In the genomic region with DNA sequence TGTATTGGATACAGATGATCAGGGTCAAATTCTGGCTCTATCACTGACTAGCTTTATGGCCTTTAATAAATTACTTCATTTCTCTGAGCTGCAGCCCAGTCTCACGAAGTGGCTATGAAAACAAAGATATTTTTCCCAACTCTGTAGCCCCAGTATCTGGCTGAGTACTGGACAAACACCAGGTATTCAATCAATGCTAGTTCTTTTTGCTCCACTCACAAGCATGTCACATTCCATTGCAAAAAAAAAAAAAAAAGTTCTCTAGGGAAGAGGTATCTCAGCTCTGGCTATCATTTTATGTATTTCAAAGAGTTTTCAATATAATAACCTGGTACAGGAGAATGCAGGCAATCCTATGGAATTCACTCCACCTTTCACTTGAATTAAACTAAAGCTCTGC, we compare ENCODE assay signal across 24 cellular contexts. TPM values are rescaled to one million over a fixed set of nuclear protein-coding genes. Genes with fewer than 3 reads are reported as not detected.
DNase-seq lines count a peak whose midpoint lies in the region; ATAC-seq, FAIRE-seq and TF ChIP-seq lines count a peak whose summit lies in the region.
"Had no signal": no experiment of that assay in that cellular context is flagged by ENCODE, and none has a peak within 500 bp of the region (broad histone marks: within the 10 kb centered on the region; RNA-seq: fewer than 3 reads in every experiment).

No MANE protein-coding gene starts in this region.

- H3K9me3 Mint-ChIP-seq in natural killer cell treated with Interleukin-12 subunit alpha and Interleukin-12 subunit beta and Interleukin-15 and Interleukin-18, amount 100 ng/mL, for 72 hours: no peaks in the 10 kb centered on the region
- H3K9me3 Mint-ChIP-seq: stimulated activated naive CD8-positive, alpha-beta T cell treated with anti-CD3 and anti-CD28 coated beads, Interleukin-15, Interleukin-2, amounts not matched to agents 100 ng/mL and 50 ng/mL, for 24 hours had no signal

- WGBS in aorta, 2 donors: 3 to 8% methylated on average over 1 of the region's 1 CpG

- H4K20me1 ChIP-seq in BLaER1 (peaks cover 75% of the 10 kb centered on the region), osteoblast (ENCODE audit: insufficient read depth, low read length) (peaks cover 48% of the 10 kb centered on the region)

- H3K4me1 ChIP-seq in BLaER1: peaks cover 33% of the 10 kb centered on the region
- H3K4me1 ChIP-seq in adipocyte (ENCODE audit: control insufficient read depth, insufficient read depth, low read length): peaks cover 44% of the 10 kb centered on the region
- peaks cover 20% of the 10 kb centered on the region for H3K4me1 ChIP-seq in osteoblast (ENCODE audit: insufficient read depth, low read length)
- H3K4me1 ChIP-seq in aorta (ENCODE audit: control insufficient read depth in 1 of 2, insufficient read depth in 2 of 2, low read length in 2 of 2): peaks cover 3 to 15% of the 10 kb centered on the region in 2 donors

- H3K27me3 ChIP-seq in BLaER1 (no peaks in the 10 kb centered on the region), HL-60 (ENCODE audit: insufficient read depth, poor library complexity, severe bottlenecking) (no peaks in the 10 kb centered on the region), adipocyte (replicated peaks; ENCODE audit: control insufficient read depth, insufficient read depth, low read length) (no peaks in the 10 kb centered on the region), osteoblast (ENCODE audit: insufficient read depth, low read length) (no peaks in the 10 kb centered on the region), aorta (ENCODE audit: control insufficient read depth in 1 of 2, insufficient read depth in 2 of 2, low read length in 1 of 2) (no peaks in the 10 kb centered on the region)
- H3K27me3 ChIP-seq: body of pancreas, thyroid gland had no signal

- peaks cover 22% of the 10 kb centered on the region for H3K9me3 ChIP-seq in BLaER1
- H3K9me3 ChIP-seq in adipocyte (ENCODE audit: control insufficient read depth, low read length): no peaks in the 10 kb centered on the region
- H3K9me3 ChIP-seq in osteoblast (ENCODE audit: low read depth, low read length): no peaks in the 10 kb centered on the region
- H3K9me3 ChIP-seq in aorta (ENCODE audit: control insufficient read depth, low read length): no peaks in the 10 kb centered on the region
- H3K9me3 ChIP-seq: body of pancreas, thyroid gland had no signal

- TF ChIP-seq CTCF in HL-60 (IDR thresholded peaks at IDR 0.05; ENCODE audit: insufficient read depth, low read length): no peak
- TF ChIP-seq CTCF in osteoblast (IDR thresholded peaks at IDR 0.05; ENCODE audit: extremely low read depth, low read depth, low read length): no peak

- peaks cover 68% of the 10 kb centered on the region for H3K79me2 ChIP-seq in osteoblast (ENCODE audit: insufficient read depth, low read length)

- peak overlapping the region; percentile 83 for H3K4me2 ChIP-seq in BLaER1
- H3K4me2 ChIP-seq in osteoblast (ENCODE audit: insufficient read depth, low read length): no peak overlapping the region
- H3K4me2 ChIP-seq: KMS-11 had no signal

- H3K27ac ChIP-seq in BLaER1: no peak overlapping the region
- peak overlapping the region; percentile 32; the same call in 1 of the 2 replicates for H3K27ac ChIP-seq in HL-60 (replicated peaks)
- H3K27ac ChIP-seq in osteoblast (ENCODE audit: low read depth, low read length): no peak overlapping the region
- no peak overlapping the region for H3K27ac ChIP-seq in aorta (ENCODE audit: low read depth in 1 of 2, low read length in 2 of 2)
- H3K27ac ChIP-seq: body of pancreas, KMS-11, thyroid gland had no signal

- no peak overlapping the region for H3K4me3 Mint-ChIP-seq in natural killer cell treated with Interleukin-12 subunit alpha and Interleukin-12 subunit beta and Interleukin-15 and Interleukin-18, amount 100 ng/mL, for 72 hours

- H2AFZ ChIP-seq in osteoblast (ENCODE audit: low read length): no peak overlapping the region

- DNase-seq in HL-60 (ENCODE audit: low read depth in 1 of 2, low spot score in 1 of 2) (no peak), adipocyte (ENCODE audit: low read depth) (no peak), osteoblast (ENCODE audit: insufficient read length, low spot score, missing footprints) (no peak), HTR-8/SVneo (ENCODE audit: insufficient read length, low spot score) (no peak), aorta (no peak), GOT3 (lab: John Stamatoyannopoulos, UW) (no peak)
- DNase-seq in natural killer cell treated with Interleukin-12 subunit alpha and Interleukin-12 subunit beta and Interleukin-15 and Interleukin-18, amount 100 ng/mL, for 72 hours (ENCODE audit: low spot score): no peak
- DNase-seq: activated CD4-positive, alpha-beta T cell treated with anti-CD3 and anti-CD28 coated beads, Interleukin-2, amount 50 U/mL, for 48 hours; body of pancreas; Calu3; HCEC 1CT; kidney; NCI-H1417 treated with DMSO at 0.1 percent for 48 hours; NCI-H2081 treated with DMSO at 0.1 percent for 48 hours; NCI-H345; SIG-M5; thyroid gland had no signal

- H3K4me1 Mint-ChIP-seq in natural killer cell treated with Interleukin-12 subunit alpha and Interleukin-12 subunit beta and Interleukin-15 and Interleukin-18, amount 100 ng/mL, for 72 hours (ENCODE audit: low read depth in 2 of 2): peaks cover 36 to 39% of the 10 kb centered on the region in 2 donors

- H3K27ac Mint-ChIP-seq in natural killer cell treated with Interleukin-12 subunit alpha and Interleukin-12 subunit beta and Interleukin-15 and Interleukin-18, amount 100 ng/mL, for 72 hours: peak overlapping the region; percentile 29 to 78
- H3K27ac Mint-ChIP-seq: B cell; stimulated activated naive CD8-positive, alpha-beta T cell treated with anti-CD3 and anti-CD28 coated beads, Interleukin-15, Interleukin-2, amounts not matched to agents 100 ng/mL and 50 ng/mL, for 24 hours had no signal

- no peak overlapping the region for H3K9ac ChIP-seq in BLaER1
- no peak overlapping the region for H3K9ac ChIP-seq in adipocyte (ENCODE audit: low read length)
- H3K9ac ChIP-seq: KMS-11 had no signal

- intact Hi-C loops in aorta (cut with DNase I): loop anchor here in 1 of 2 donors (10.0 kb wide), 1 partner anchor 130 kb away; no protein-coding TSS in a partner anchor

- FAIRE-seq in HTR-8/SVneo (lab: Jason Lieb, UNC): no peak
- FAIRE-seq: GM19239, kidney, RCC 7860 had no signal

- H3K36me3 ChIP-seq in BLaER1 (peaks cover 17% of the 10 kb centered on the region; the same call in 1 of the 2 replicates), adipocyte (ENCODE audit: control insufficient read depth, insufficient read depth, low read length, severe bottlenecking) (no peaks in the 10 kb centered on the region), osteoblast (ENCODE audit: insufficient read depth, low read length) (no peaks in the 10 kb centered on the region), aorta (ENCODE audit: control insufficient read depth in 1 of 2, insufficient read depth in 2 of 2, low read length in 1 of 2) (no peaks in the 10 kb centered on the region)
- H3K36me3 ChIP-seq: thyroid gland had no signal

- H3K4me3 ChIP-seq in BLaER1 (no peak overlapping the region), HL-60 (replicated peaks; ENCODE audit: insufficient read depth, low read length) (no peak overlapping the region), adipocyte (ENCODE audit: low read length) (peak overlapping the region; percentile 26), osteoblast (ENCODE audit: insufficient read depth, low read length) (no peak overlapping the region), aorta (ENCODE audit: low read length in 2 of 2) (no peak overlapping the region)
- H3K4me3 ChIP-seq: body of pancreas, thyroid gland had no signal

- no peak for ATAC-seq in natural killer cell treated with Interleukin-12 subunit alpha and Interleukin-12 subunit beta and Interleukin-15 and Interleukin-18, amount 100 ng/mL, for 72 hours
- no peak for ATAC-seq in aorta (ENCODE audit: low FRiP score)
- ATAC-seq: activated CD4-positive, CD25-positive, alpha-beta regulatory T cell treated with anti-CD3 and anti-CD28 coated beads, Interleukin-2, amount 50 U/mL, for 24 hours; body of pancreas had no signal

- no peaks in the 10 kb centered on the region for H3K36me3 Mint-ChIP-seq in natural killer cell treated with Interleukin-12 subunit alpha and Interleukin-12 subunit beta and Interleukin-15 and Interleukin-18, amount 100 ng/mL, for 72 hours

- no peaks in the 10 kb centered on the region for H3K27me3 Mint-ChIP-seq in natural killer cell treated with Interleukin-12 subunit alpha and Interleukin-12 subunit beta and Interleukin-15 and Interleukin-18, amount 100 ng/mL, for 72 hours
- H3K27me3 Mint-ChIP-seq: B cell; stimulated activated naive CD8-positive, alpha-beta T cell treated with anti-CD3 and anti-CD28 coated beads, Interleukin-15, Interleukin-2, amounts not matched to agents 100 ng/mL and 50 ng/mL, for 24 hours had no signal

RNA-seq across cellular contexts. Expression of a gene that starts 3.1 kb away (rescaled TPM):
- total RNA-seq in natural killer cell treated with Interleukin-12 subunit alpha and Interleukin-12 subunit beta and Interleukin-15 and Interleukin-18, amount 100 ng/mL, for 72 hours: 10 to 100 TPM; 27.8 to 33.0 TPM
- 32.2 and 34.2 TPM in 2 replicates for total RNA-seq in osteoblast
- 10 to 100 TPM; 65.9 to 72.3 TPM for total RNA-seq in aorta
- polyA plus RNA-seq in aorta: 100 to 1,000 TPM in 1 of 2 donors, 1 to 10 TPM in 1; 3.3 to 126 TPM
